In the genomic region with DNA sequence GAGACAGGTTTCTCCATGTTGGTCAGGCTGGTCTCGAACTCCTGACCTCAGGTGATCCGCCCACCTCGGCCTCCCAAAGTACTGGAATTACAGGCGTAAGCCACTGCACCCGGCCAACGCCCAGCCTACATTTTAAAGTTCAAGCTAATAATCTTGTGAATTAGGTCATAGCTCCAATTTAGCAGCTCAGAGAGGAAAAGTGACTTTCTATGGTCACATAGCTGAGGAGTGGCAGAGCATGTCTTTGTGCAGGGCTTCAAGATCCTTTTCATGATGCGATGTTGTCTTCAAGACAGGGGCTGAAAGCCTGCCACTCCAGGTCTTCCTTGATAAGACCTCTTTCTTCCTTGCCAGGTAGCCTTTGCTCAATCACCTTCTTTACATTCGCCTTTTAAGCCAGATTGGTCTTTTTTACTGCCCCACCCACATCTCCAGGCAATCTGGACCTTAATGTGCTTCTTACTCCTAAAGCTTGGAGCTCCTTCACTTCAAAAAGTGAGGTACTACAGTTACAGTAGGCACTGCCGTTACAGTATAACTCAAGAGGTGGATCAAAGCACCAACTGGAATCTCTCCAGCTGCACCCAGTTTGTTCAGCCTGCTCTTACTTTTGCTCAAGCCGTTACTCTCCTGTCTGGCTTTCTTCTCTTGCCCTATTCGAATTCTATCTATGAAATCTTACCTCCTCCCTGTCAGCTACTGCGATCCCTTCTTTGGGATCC, we compare ENCODE assay signal across 1 cellular context.
TF ChIP-seq lines count a peak whose summit lies in the region.

No MANE protein-coding gene starts in this region.

TF ChIP-seq in HEK293, 187 proteins besides CTCF, POLR2A, EP300 and RAD21 (continued from another document):
- TF ChIP-seq, protein P1, sequence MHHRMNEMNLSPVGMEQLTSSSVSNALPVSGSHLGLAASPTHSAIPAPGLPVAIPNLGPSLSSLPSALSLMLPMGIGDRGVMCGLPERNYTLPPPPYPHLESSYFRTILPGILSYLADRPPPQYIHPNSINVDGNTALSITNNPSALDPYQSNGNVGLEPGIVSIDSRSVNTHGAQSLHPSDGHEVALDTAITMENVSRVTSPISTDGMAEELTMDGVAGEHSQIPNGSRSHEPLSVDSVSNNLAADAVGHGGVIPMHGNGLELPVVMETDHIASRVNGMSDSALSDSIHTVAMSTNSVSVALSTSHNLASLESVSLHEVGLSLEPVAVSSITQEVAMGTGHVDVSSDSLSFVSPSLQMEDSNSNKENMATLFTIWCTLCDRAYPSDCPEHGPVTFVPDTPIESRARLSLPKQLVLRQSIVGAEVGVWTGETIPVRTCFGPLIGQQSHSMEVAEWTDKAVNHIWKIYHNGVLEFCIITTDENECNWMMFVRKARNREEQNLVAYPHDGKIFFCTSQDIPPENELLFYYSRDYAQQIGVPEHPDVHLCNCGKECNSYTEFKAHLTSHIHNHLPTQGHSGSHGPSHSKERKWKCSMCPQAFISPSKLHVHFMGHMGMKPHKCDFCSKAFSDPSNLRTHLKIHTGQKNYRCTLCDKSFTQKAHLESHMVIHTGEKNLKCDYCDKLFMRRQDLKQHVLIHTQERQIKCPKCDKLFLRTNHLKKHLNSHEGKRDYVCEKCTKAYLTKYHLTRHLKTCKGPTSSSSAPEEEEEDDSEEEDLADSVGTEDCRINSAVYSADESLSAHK (tag by site-specific recombination; IDR thresholded peaks at IDR 0.05) = no peak
- no peak for TF ChIP-seq GLIS1 (tag by site-specific recombination; IDR thresholded peaks at IDR 0.05)
- TF ChIP-seq ZNF692 (tag by site-specific recombination; IDR thresholded peaks at IDR 0.05) = no peak
- no peak for TF ChIP-seq ZNF629 (tag by site-specific recombination; IDR thresholded peaks at IDR 0.05)
